ENCODE assay signal across 32 cellular contexts in genomic region chrX:43885617-43886016, GRCh38.
"Had no signal": no experiment of that assay in that cellular context is flagged by ENCODE, and none has a peak within 500 bp of the region (broad histone marks: within the 10 kb centered on the region; RNA-seq: fewer than 3 reads in every experiment).

No MANE protein-coding gene starts in this region.

- ATAC-seq: activated naive CD4-positive, alpha-beta T cell treated with anti-CD3 and anti-CD28 coated beads, Interleukin-2, amount 50 U/mL, for 72 hours; activated naive CD8-positive, alpha-beta T cell treated with anti-CD3 and anti-CD28 coated beads, Interleukin-2, amount 50 U/mL, for 24 hours; activated T-cell treated with anti-CD3 and anti-CD28 coated beads, Interleukin-2, amount 50 U/mL, for 4 hours; activated T-cell treated with anti-CD3 and anti-CD28 coated beads, Interleukin-2, amount 50 U/mL, for 72 hours; activated T-helper 17 cell treated with anti-CD3 and anti-CD28 coated beads, Interleukin-2, amount 50 U/mL, for 72 hours; body of pancreas had no signal

- FAIRE-seq: bronchial epithelial cell had no signal

- H3K27me3 ChIP-seq: ascending aorta, body of pancreas, brain microvascular endothelial cell had no signal

- H3K4me3 ChIP-seq: adrenal gland, ascending aorta, body of pancreas, breast epithelium, cardiac muscle cell had no signal

- H3K9me3 ChIP-seq: adrenal gland, ascending aorta, body of pancreas had no signal

- DNase-seq: activated effector memory CD4-positive, alpha-beta T cell treated with anti-CD3 and anti-CD28 coated beads, Interleukin-2, amount 50 U/mL, for 16 hours; activated effector memory CD4-positive, alpha-beta T cell treated with Interleukin-2 at 50 U/mL for 16 hours; activated gamma-delta T cell; activated gamma-delta T cell treated with Interleukin-2 at 50 U/mL for 16 hours; activated naive CD4-positive, alpha-beta T cell; activated naive CD4-positive, alpha-beta T cell treated with anti-CD3 and anti-CD28 coated beads for 36 hours; activated naive CD4-positive, alpha-beta T cell treated with anti-CD3 and anti-CD28 coated beads, Interleukin-2, amount 10 ng/mL, durations not matched to agents 7 days and 5 days; activated naive CD4-positive, alpha-beta T cell treated with anti-CD3 and anti-CD28 coated beads, Interleukin-2, amount 50 U/mL, for 16 hours; activated naive CD4-positive, alpha-beta T cell treated with Interleukin-2 at 50 U/mL for 16 hours; activated naive CD8-positive, alpha-beta T cell treated with anti-CD3 and anti-CD28 coated beads for 36 hours; activated naive CD8-positive, alpha-beta T cell treated with anti-CD3 and anti-CD28 coated beads, Interleukin-2, amount 10 ng/mL, durations not matched to agents 7 days and 5 days; activated naive CD8-positive, alpha-beta T cell treated with anti-CD3 and anti-CD28 coated beads, Interleukin-2, amount 50 U/mL, for 24 hours; activated T-cell treated with anti-CD3 and anti-CD28 coated beads, Interleukin-2, amount 50 U/mL, for 24 hours; activated T-cell treated with anti-CD3 and anti-CD28 coated beads, Interleukin-2, amount 50 U/mL, for 4 hours; activated T-cell treated with anti-CD3 and anti-CD28 coated beads, Interleukin-2, amount 50 U/mL, for 48 hours; activated T-cell treated with anti-CD3 and anti-CD28 coated beads, Interleukin-2, amount 50 U/mL, for 72 hours; adrenal gland; amniotic stem cell; amygdala; anterior cingulate cortex; aorta; body of pancreas; brain microvascular endothelial cell; caudate nucleus; central memory CD4-positive, alpha-beta T cell; cerebellar nuclear complex had no signal

- H3K36me3 ChIP-seq: adrenal gland, ascending aorta, brain microvascular endothelial cell, breast epithelium, cardiac muscle cell had no signal

- H3K4me1 ChIP-seq: adrenal gland, ascending aorta, breast epithelium had no signal

- H3K27ac ChIP-seq: adrenal gland, ascending aorta, body of pancreas, brain microvascular endothelial cell, cardiac muscle cell had no signal
